33 cellular contexts compared by ENCODE assay signal in the genomic region with DNA sequence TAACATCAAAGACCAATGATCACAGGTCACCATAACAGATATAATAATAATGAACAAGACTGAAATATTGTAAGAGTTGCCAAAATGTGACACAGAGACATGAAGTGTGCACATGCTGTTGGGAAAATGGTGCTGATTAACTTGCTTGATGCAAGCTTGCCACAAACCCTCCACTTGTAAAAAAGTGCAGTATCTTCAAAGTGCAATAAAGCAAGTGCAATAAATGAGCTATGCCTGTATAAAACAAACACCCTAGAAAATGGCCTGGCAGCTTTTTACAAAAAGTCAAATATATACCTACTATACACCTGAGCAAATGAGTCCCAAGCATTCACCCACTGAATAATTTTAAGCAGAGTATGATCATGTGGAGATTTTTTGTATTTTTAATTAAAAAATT.
"Had no signal": no experiment of that assay in that cellular context is flagged by ENCODE, and none has a peak within 500 bp of the region (broad histone marks: within the 10 kb centered on the region; RNA-seq: fewer than 3 reads in every experiment).

No MANE protein-coding gene starts in this region.

- H3K9me3 ChIP-seq: adrenal gland, body of pancreas had no signal

- H3K4me1 ChIP-seq: adrenal gland, body of pancreas, breast epithelium had no signal

- H3K27me3 ChIP-seq: adrenal gland, body of pancreas, brain microvascular endothelial cell, breast epithelium had no signal

- FAIRE-seq: astrocyte, TTC549 had no signal

- H3K27ac ChIP-seq: adrenal gland, body of pancreas, brain microvascular endothelial cell, breast epithelium, VCaP had no signal

- H3K4me3 ChIP-seq: adrenal gland, body of pancreas, breast epithelium had no signal

- ATAC-seq: activated CD8-positive, alpha-beta T cell treated with anti-CD3 and anti-CD28 coated beads for 36 hours; activated naive CD4-positive, alpha-beta T cell treated with anti-CD3 and anti-CD28 coated beads, Interleukin-2, amount 50 U/mL, for 72 hours; activated T-cell treated with anti-CD3 and anti-CD28 coated beads, Interleukin-2, amount 50 U/mL, for 4 hours; activated T-cell treated with anti-CD3 and anti-CD28 coated beads, Interleukin-2, amount 50 U/mL, for 72 hours; activated T-helper 17 cell treated with anti-CD3 and anti-CD28 coated beads, Interleukin-2, amount 50 U/mL, for 72 hours; body of pancreas; T-cell; T-helper 17 cell had no signal

- DNase-seq: activated B cell treated with CpG ODN at 0.5 μM for 24 hours; activated CD4-positive, alpha-beta memory T cell treated with anti-CD3 and anti-CD28 coated beads for 36 hours; activated CD4-positive, alpha-beta T cell treated with anti-CD3 and anti-CD28 coated beads for 4 hours; activated CD4-positive, alpha-beta T cell treated with anti-CD3 and anti-CD28 coated beads, Interleukin-2, amount 10 ng/mL, durations not matched to agents 24 days and 14 days; activated CD4-positive, alpha-beta T cell treated with anti-CD3 and anti-CD28 coated beads, Interleukin-2, amount 50 U/mL, for 1 hour; activated CD4-positive, alpha-beta T cell treated with anti-CD3 and anti-CD28 coated beads, Interleukin-2, amount 50 U/mL, for 4 hours; activated CD4-positive, CD25-positive, alpha-beta regulatory T cell treated with anti-CD3 and anti-CD28 coated beads, Interleukin-2, amount 50 U/mL, for 72 hours; activated CD8-positive, alpha-beta memory T cell treated with anti-CD3 and anti-CD28 coated beads, Interleukin-2, amount 50 U/mL, for 4 hours; activated CD8-positive, alpha-beta T cell treated with anti-CD3 and anti-CD28 coated beads for 36 hours; activated effector memory CD4-positive, alpha-beta T cell treated with anti-CD3 and anti-CD28 coated beads, Interleukin-2, amount 50 U/mL, for 16 hours; activated gamma-delta T cell treated with Interleukin-2 at 50 U/mL for 16 hours; activated naive CD4-positive, alpha-beta T cell; activated naive CD4-positive, alpha-beta T cell treated with anti-CD3 and anti-CD28 coated beads for 36 hours; activated naive CD4-positive, alpha-beta T cell treated with anti-CD3 and anti-CD28 coated beads, Interleukin-2, amount 50 U/mL, for 16 hours; activated naive CD8-positive, alpha-beta T cell treated with anti-CD3 and anti-CD28 coated beads for 36 hours; activated T-cell treated with anti-CD3 and anti-CD28 coated beads for 4 hours; activated T-cell treated with anti-CD3 and anti-CD28 coated beads, Interleukin-2, amount 50 U/mL, for 1 hour; activated T-cell treated with anti-CD3 and anti-CD28 coated beads, Interleukin-2, amount 50 U/mL, for 4 hours; activated T-cell treated with anti-CD3 and anti-CD28 coated beads, Interleukin-2, amount 50 U/mL, for 72 hours; adrenal gland; amniotic stem cell; aorta; body of pancreas; brain microvascular endothelial cell; central memory CD4-positive, alpha-beta T cell; T-cell; T-helper 17 cell had no signal

- H3K36me3 ChIP-seq: adrenal gland, brain microvascular endothelial cell, breast epithelium had no signal
